22 cellular contexts compared by ENCODE assay signal in genomic region chr15:101559938-101560337, GRCh38.
A peak's percentile ranks its signal among the peaks of the same experiment; 100 is the strongest.
DNase-seq lines count a peak whose midpoint lies in the region; ATAC-seq lines count a peak whose summit lies in the region.
"Had no signal": no experiment of that assay in that cellular context is flagged by ENCODE, and none has a peak within 500 bp of the region (broad histone marks: within the 10 kb centered on the region; RNA-seq: fewer than 3 reads in every experiment).

No MANE protein-coding gene starts in this region.

- no peak overlapping the region for H3K9ac ChIP-seq in Karpas-422 (ENCODE audit: low read length)

- no peaks in the 10 kb centered on the region for H3K79me2 ChIP-seq in Karpas-422 (ENCODE audit: low read length)
- H3K79me2 ChIP-seq: hepatocyte had no signal

- ATAC-seq in HG02763 (IDR thresholded peaks at IDR 0.05; ENCODE audit: unreplicated experiment): no peak
- ATAC-seq: activated naive CD8-positive, alpha-beta T cell treated with anti-CD3 and anti-CD28 coated beads, Interleukin-2, amount 50 U/mL, for 24 hours; gastroesophageal sphincter; naive thymus-derived CD4-positive, alpha-beta T cell had no signal

- DNase-seq in SIG-M5 treated with dmso at 0.1 percent for 504 hours (lab: John Stamatoyannopoulos, UW; ENCODE audit: unreplicated experiment): peak; percentile 45
- no peak for DNase-seq in SIG-M5 (lab: John Stamatoyannopoulos, UW)
- DNase-seq in Karpas-422: peak; percentile 51
- peak; percentile 8 for DNase-seq in OCI-M1 (lab: John Stamatoyannopoulos, UW)
- peak; percentile 17 for DNase-seq in medulla oblongata (ENCODE audit: extremely low spot score)
- DNase-seq in activated CD4-positive, alpha-beta T cell treated with anti-CD3 and anti-CD28 coated beads for 4 hours: no peak
- no peak for DNase-seq in NCI-H2107 (lab: John Stamatoyannopoulos, UW)
- DNase-seq: 8988T; activated CD4-positive, alpha-beta T cell treated with anti-CD3 and anti-CD28 coated beads for 48 hours; activated naive CD8-positive, alpha-beta T cell treated with anti-CD3 and anti-CD28 coated beads, Interleukin-2, amount 50 U/mL, for 24 hours; activated T-cell treated with anti-CD3 and anti-CD28 coated beads, Interleukin-2, amount 50 U/mL, for 24 hours; DMS153; MG63; midbrain; naive thymus-derived CD4-positive, alpha-beta T cell; NCI-H510A had no signal

- H3K4me3 ChIP-seq in Karpas-422 (ENCODE audit: low read length): no peak overlapping the region
- H3K4me3 ChIP-seq: gastroesophageal sphincter, hepatocyte, MG63, prostate gland, tibial nerve had no signal

- H3K9me2 ChIP-seq in Karpas-422 (replicated peaks; ENCODE audit: insufficient read depth, low read length): no peaks in the 10 kb centered on the region

- no peak overlapping the region for H3K27ac ChIP-seq in Karpas-422 (ENCODE audit: low read length)
- H3K27ac ChIP-seq: gastroesophageal sphincter, hepatocyte, prostate gland, tibial nerve, VCaP had no signal

- H3K36me3 ChIP-seq in Karpas-422 (ENCODE audit: insufficient read depth, low read length): no peaks in the 10 kb centered on the region
- H3K36me3 ChIP-seq: gastroesophageal sphincter, MG63, prostate gland, tibial nerve had no signal

- H3K27me3 ChIP-seq in Karpas-422 (ENCODE audit: low read length): no peaks in the 10 kb centered on the region
- H3K27me3 ChIP-seq: gastroesophageal sphincter, hepatocyte, MG63, tibial nerve had no signal

- H3K4me2 ChIP-seq in Karpas-422 (ENCODE audit: low read depth, low read length, poor library complexity, severe bottlenecking): no peak overlapping the region
- H3K4me2 ChIP-seq: hepatocyte had no signal

- no peak overlapping the region for H2AFZ ChIP-seq in Karpas-422 (ENCODE audit: low read length)
- H2AFZ ChIP-seq: hepatocyte had no signal

- peaks cover 7% of the 10 kb centered on the region for H3K4me1 ChIP-seq in Karpas-422 (ENCODE audit: low read length)
- H3K4me1 ChIP-seq: prostate gland, tibial nerve had no signal

- no peaks in the 10 kb centered on the region for H4K20me1 ChIP-seq in Karpas-422 (ENCODE audit: insufficient read depth, low read depth, low read length)

- no peaks in the 10 kb centered on the region for H3K9me3 ChIP-seq in Karpas-422 (ENCODE audit: low read length)
- H3K9me3 ChIP-seq: gastroesophageal sphincter, MG63, prostate gland, tibial nerve had no signal

Comparison
In these comparisons a context has a peak if more than half of its experiments do, and no peak if none do; other contexts are left out.
1. DNase-seq: peak in SIG-M5 treated with dmso at 0.1 percent for 504 hours (single experiment), Karpas-422 (single experiment), OCI-M1 (single experiment) and medulla oblongata (single experiment); none in SIG-M5 (single experiment), activated CD4-positive, alpha-beta T cell treated with anti-CD3 and anti-CD28 coated beads for 4 hours (0 of 2) and NCI-H2107 (single experiment).